ENCODE assay signal across 22 cellular contexts in genomic region chr5:89083791-89084190, GRCh38.
DNase-seq lines count a peak whose midpoint lies in the region; ATAC-seq and TF ChIP-seq lines count a peak whose summit lies in the region.
"Had no signal": no experiment of that assay in that cellular context is flagged by ENCODE, and none has a peak within 500 bp of the region (broad histone marks: within the 10 kb centered on the region; RNA-seq: fewer than 3 reads in every experiment).

No MANE protein-coding gene starts in this region.

- dilution Hi-C loops in IMR-90 (cut with HindIII; ENCODE audit: low sequenced_read_pairs, unreplicated experiment) = no loop called here

- no CpG with 5 or more reads among the region's 1 CpG for WGBS in IMR-90 (ENCODE audit: extremely low coverage in 2 of 2, insufficient read length in 1 of 2), 2 experiments
- no CpG with 5 or more reads among the region's 1 CpG for WGBS in mesenchymal stem cell

- H4K91ac ChIP-seq in IMR-90 (ENCODE audit: insufficient read depth, low read depth, low read length) = no peak overlapping the region
- H4K91ac ChIP-seq in mesenchymal stem cell (ENCODE audit: low read length) = no peak overlapping the region

- DNase-seq in COLO829 (ENCODE audit: low spot score) (peak; percentile 18), IMR-90 (peak; percentile 42), dedifferentiated amniotic fluid mesenchymal stem cell (ENCODE audit: extremely low spot score) (peak; percentile 60), mesenchymal stem cell (peak; percentile 9), cortex of kidney (lab: John Stamatoyannopoulos, UW) (no peak), NCI-H345 treated with DMSO at 0.1 percent for 48 hours (lab: John Stamatoyannopoulos, UW; ENCODE audit: unreplicated experiment) (no peak)
- DNase-seq in effector CD8-positive, alpha-beta T cell (lab: John Stamatoyannopoulos, UW) = no peak
- DNase-seq: activated CD4-positive, alpha-beta memory T cell treated with anti-CD3 and anti-CD28 coated beads for 36 hours; DMS153; dorsolateral prefrontal cortex; hippocampal formation; naive thymus-derived CD8-positive, alpha-beta T cell; NCI-H2029; NCI-H524 treated with DMSO at 0.1 percent for 48 hours; posterior cingulate gyrus; SHP77 treated with DMSO at 0.1 percent for 48 hours; stimulated activated CD4-positive, alpha-beta T cell treated with anti-CD3 and anti-CD28 coated beads, Interleukin-4, amount 100 ng/mL, for 4 hours; T-helper 2 cell had no signal

- no peak overlapping the region for H2AK9ac ChIP-seq in IMR-90 (replicated peaks; ENCODE audit: low read depth, low read length, poor library complexity)

- no peak overlapping the region for H3K23ac ChIP-seq in IMR-90 (ENCODE audit: low read depth, low read length)
- no peak overlapping the region for H3K23ac ChIP-seq in mesenchymal stem cell (ENCODE audit: low read length in 2 of 2)

- H2BK120ac ChIP-seq in IMR-90 (ENCODE audit: low read depth, low read length) = no peak overlapping the region
- H2BK120ac ChIP-seq in mesenchymal stem cell (ENCODE audit: low read depth, low read length) = no peak overlapping the region

- H3K9me1 ChIP-seq in IMR-90 (ENCODE audit: insufficient read depth, low read length) = no peaks in the 10 kb centered on the region

- H2AFZ ChIP-seq in IMR-90 (replicated peaks; ENCODE audit: low read length, poor library complexity) = no peak overlapping the region
- H2AFZ ChIP-seq in mesenchymal stem cell (ENCODE audit: low read depth, low read length) = no peak overlapping the region

- H3K27ac ChIP-seq in IMR-90 (ENCODE audit: insufficient read depth, low read length) (no peak overlapping the region), mesenchymal stem cell (ENCODE audit: low read length, poor library complexity, severe bottlenecking) (no peak overlapping the region)
- H3K27ac ChIP-seq: C4-2B, skin epidermis, vagina had no signal

- H3K4me1 ChIP-seq in IMR-90 (ENCODE audit: control insufficient read depth, insufficient read depth, low read length) = no peaks in the 10 kb centered on the region
- no peaks in the 10 kb centered on the region for H3K4me1 ChIP-seq in mesenchymal stem cell (ENCODE audit: control insufficient read depth, insufficient read depth, low read depth, low read length)
- H3K4me1 ChIP-seq: vagina had no signal

- no peak overlapping the region for H4K5ac ChIP-seq in IMR-90 (ENCODE audit: low read depth, low read length)

- TF ChIP-seq POLR2A in IMR-90 (IDR thresholded peaks at IDR 0.05; ENCODE audit: low read depth, low read length) = no peak

- H3K36me3 ChIP-seq in IMR-90 (ENCODE audit: control insufficient read depth, insufficient read depth, low read length) = no peaks in the 10 kb centered on the region
- no peaks in the 10 kb centered on the region for H3K36me3 ChIP-seq in mesenchymal stem cell (ENCODE audit: control insufficient read depth in 1 of 2, insufficient read depth in 2 of 2, low read depth in 1 of 2, low read length in 2 of 2)
- H3K36me3 ChIP-seq: vagina had no signal

- no peaks in the 10 kb centered on the region for H3K27me3 ChIP-seq in IMR-90 (ENCODE audit: control insufficient read depth, insufficient read depth, low read length)
- H3K27me3 ChIP-seq in mesenchymal stem cell (ENCODE audit: control insufficient read depth in 1 of 2, insufficient read depth in 1 of 2, low read length in 2 of 2) = no peaks in the 10 kb centered on the region
- H3K27me3 ChIP-seq: dorsolateral prefrontal cortex, vagina had no signal

- no peak overlapping the region for H4K8ac ChIP-seq in IMR-90 (ENCODE audit: low read depth in 2 of 2, low read length in 2 of 2)
- H4K8ac ChIP-seq in mesenchymal stem cell (ENCODE audit: low read length) = no peak overlapping the region

- no peak for ATAC-seq in IMR-90 (ENCODE audit: low read depth)
- ATAC-seq: esophagus mucosa; naive thymus-derived CD8-positive, alpha-beta T cell had no signal

- H2BK5ac ChIP-seq in IMR-90 (ENCODE audit: low read depth, low read length, poor library complexity, severe bottlenecking) (no peak overlapping the region), mesenchymal stem cell (ENCODE audit: low read depth, low read length, poor library complexity, severe bottlenecking) (no peak overlapping the region)

- H3K4me2 ChIP-seq in IMR-90 (ENCODE audit: low read depth, low read length) = no peak overlapping the region
- no peak overlapping the region for H3K4me2 ChIP-seq in mesenchymal stem cell (ENCODE audit: low read length, poor library complexity, severe bottlenecking)

- BruUV-seq in IMR-90 (replicated peaks; lab: Mats Ljungman, UMichigan) = no TSS peak

- no peak overlapping the region for H3K4me3 ChIP-seq in IMR-90 (ENCODE audit: insufficient read depth, low read depth, low read length)
- no peak overlapping the region for H3K4me3 ChIP-seq in mesenchymal stem cell (ENCODE audit: insufficient read depth in 1 of 2, low read depth in 1 of 2, low read length in 2 of 2)
- H3K4me3 ChIP-seq: dorsolateral prefrontal cortex, skin epidermis, vagina had no signal

- intact Hi-C loops in IMR-90 (cut with micrococcal nuclease) = no loop called here

- H2BK15ac ChIP-seq in IMR-90 (ENCODE audit: low read depth, low read length) (no peak overlapping the region), mesenchymal stem cell (ENCODE audit: low read depth, poor library complexity, severe bottlenecking) (no peak overlapping the region)

- no peak overlapping the region for H2BK12ac ChIP-seq in mesenchymal stem cell (ENCODE audit: low read length in 2 of 2)

- POLR2A ChIA-PET in IMR-90 (lab: Charles Lee; ENCODE audit: unreplicated experiment) = no interaction called here

- H3K79me1 ChIP-seq in IMR-90 (ENCODE audit: low read depth in 1 of 2, low read length in 2 of 2) (no peaks in the 10 kb centered on the region), mesenchymal stem cell (replicated peaks; ENCODE audit: low read length, poor library complexity, severe bottlenecking) (no peaks in the 10 kb centered on the region)

- no peaks in the 10 kb centered on the region for H4K20me1 ChIP-seq in IMR-90 (ENCODE audit: insufficient read depth, low read length)

- CTCF ChIA-PET in IMR-90 (lab: Yijun Ruan, JAX) = interaction anchor here (1.0 kb wide), 1 partner anchor 14 kb away, joined by 3 read pairs; no protein-coding TSS in a partner anchor

- H3K14ac ChIP-seq in IMR-90 (replicated peaks; ENCODE audit: low read depth, low read length) = no peak overlapping the region
- H3K14ac ChIP-seq in mesenchymal stem cell (ENCODE audit: low read length in 2 of 2) = no peak overlapping the region

- H3K9me3 ChIP-seq in IMR-90 (ENCODE audit: control insufficient read depth, insufficient read depth, low read length) (no peaks in the 10 kb centered on the region), mesenchymal stem cell (ENCODE audit: control insufficient read depth, low read length) (no peaks in the 10 kb centered on the region)
- H3K9me3 ChIP-seq: vagina had no signal

- H2AK5ac ChIP-seq in IMR-90 (ENCODE audit: low read depth, low read length) = no peak overlapping the region
- no peak overlapping the region for H2AK5ac ChIP-seq in mesenchymal stem cell (ENCODE audit: low read length, severe bottlenecking)

- no peak overlapping the region for H3K56ac ChIP-seq in IMR-90 (ENCODE audit: extremely low read depth, insufficient read depth, low read length)

- no peak for TF ChIP-seq RAD21 in IMR-90 (IDR thresholded peaks at IDR 0.05; ENCODE audit: low read length)

- in situ Hi-C loops in IMR-90 (cut with MboI; ENCODE audit: low sequenced_read_pairs) = no loop called here

- H2BK20ac ChIP-seq in IMR-90 (ENCODE audit: low read depth, low read length) = no peak overlapping the region

- H3K9ac ChIP-seq in IMR-90 (ENCODE audit: low read depth, low read length) = no peak overlapping the region
- H3K9ac ChIP-seq in mesenchymal stem cell (ENCODE audit: low read length) = no peak overlapping the region

- H3K4ac ChIP-seq in IMR-90 (ENCODE audit: low read depth, low read length) (no peak overlapping the region), mesenchymal stem cell (ENCODE audit: low read depth in 1 of 2, low read length in 2 of 2) (no peak overlapping the region)

- H3K18ac ChIP-seq in IMR-90 (ENCODE audit: low read depth, low read length) (no peak overlapping the region), mesenchymal stem cell (ENCODE audit: low read depth in 1 of 2, low read length in 2 of 2) (no peak overlapping the region)

- no peak for TF ChIP-seq CTCF in IMR-90 (conservative IDR thresholded peaks at IDR 0.05; ENCODE audit: low read depth, low read length)

TF ChIP-seq in IMR-90, 13 proteins besides CTCF, POLR2A, EP300 and RAD21:
- TF ChIP-seq USF2 (IDR thresholded peaks at IDR 0.05; ENCODE audit: low read depth, low read length) = no peak
- TF ChIP-seq SMC3 (IDR thresholded peaks at IDR 0.05; ENCODE audit: low read depth, low read length) = no peak
- TF ChIP-seq MAZ (IDR thresholded peaks at IDR 0.05; ENCODE audit: borderline replicate concordance, low read depth, low read length) = no peak
- no peak for TF ChIP-seq CEBPB (IDR thresholded peaks at IDR 0.05; ENCODE audit: low read depth, low read length)
- no peak for TF ChIP-seq BHLHE40 (IDR thresholded peaks at IDR 0.05; ENCODE audit: low read depth, low read length)
- no peak for TF ChIP-seq MXI1 (IDR thresholded peaks at IDR 0.05; ENCODE audit: borderline replicate concordance, low read depth, low read length)
- TF ChIP-seq CHD1 (IDR thresholded peaks at IDR 0.05; ENCODE audit: low read depth, low read length) = no peak
- no peak for TF ChIP-seq ELK1 (IDR thresholded peaks at IDR 0.05; ENCODE audit: borderline replicate concordance, low read depth, low read length)
- no peak for TF ChIP-seq MAFK (IDR thresholded peaks at IDR 0.05; ENCODE audit: low read depth, low read length)
- TF ChIP-seq FOS (IDR thresholded peaks at IDR 0.05; ENCODE audit: low read depth, low read length) = no peak
TF ChIP-seq in IMR-90: peak in this region for 0.

Comparison
In these comparisons a context has a peak if more than half of its experiments do, and no peak if none do; other contexts are left out.
1. DNase-seq: peak in COLO829 (single experiment), IMR-90 (single experiment), dedifferentiated amniotic fluid mesenchymal stem cell (single experiment) and mesenchymal stem cell (single experiment); none in cortex of kidney (single experiment), effector CD8-positive, alpha-beta T cell (single experiment) and NCI-H345 treated with DMSO at 0.1 percent for 48 hours (single experiment).